Comparison of ENCODE assay signal across 8 cellular contexts in the genomic region with DNA sequence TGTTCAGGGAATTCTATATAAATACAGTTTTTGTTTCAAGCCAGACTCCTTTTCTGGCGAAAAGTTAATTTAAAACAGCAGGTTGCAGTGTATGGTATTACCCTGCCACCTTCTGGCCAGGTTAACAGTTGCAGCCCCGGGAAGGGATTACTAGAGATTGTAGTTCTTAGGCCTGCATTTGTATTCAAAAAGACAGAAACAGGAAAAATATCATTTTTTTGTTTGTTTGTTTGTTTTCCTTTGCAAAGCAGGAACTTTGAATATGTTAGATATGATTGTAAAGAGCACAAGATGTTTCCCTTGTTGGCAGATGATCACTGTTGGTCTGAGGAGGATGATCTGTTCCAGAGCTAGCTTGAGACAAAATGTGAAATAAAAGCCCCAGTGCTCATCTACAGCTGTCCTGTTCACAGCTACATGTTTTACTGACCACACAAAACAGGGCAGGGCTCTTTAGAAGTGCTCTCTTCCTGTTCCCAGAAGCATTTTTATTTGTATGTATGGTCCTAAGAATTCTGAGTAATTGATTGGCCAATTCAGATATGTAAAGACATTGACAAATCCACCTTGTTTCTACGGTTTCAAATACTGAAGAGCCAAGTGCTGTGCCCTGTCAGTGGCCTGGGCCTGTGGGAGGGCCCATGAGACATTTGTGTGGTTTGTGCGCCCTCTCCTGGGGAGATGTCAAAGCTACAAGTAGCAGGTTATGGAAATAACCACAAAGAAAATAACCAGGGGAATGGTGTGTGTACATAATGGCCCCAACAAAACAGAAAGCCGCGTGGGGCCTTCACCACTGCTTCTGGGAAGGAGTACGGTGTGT. TPM values are rescaled to one million over a fixed set of nuclear protein-coding genes. Genes with fewer than 3 reads are reported as not detected.
DNase-seq lines count a peak whose midpoint lies in the region; ATAC-seq and TF ChIP-seq lines count a peak whose summit lies in the region.

No MANE protein-coding gene starts in this region.

- peaks cover 0 to 21% (median 14%) of the 10 kb centered on the region in 4 donors for H3K36me3 ChIP-seq in liver (ENCODE audit: control insufficient read depth in 4 of 4, insufficient read depth in 3 of 4, low read depth in 1 of 4, low read length in 3 of 4)

- no peak overlapping the region for H3K4me3 ChIP-seq in AG10803 (ENCODE audit: low read length)
- H3K4me3 ChIP-seq in liver (ENCODE audit: low read depth in 1 of 3, low read length in 3 of 3): peak overlapping the region in 2 of 3 donors; percentile 22 to 38

- DNase-seq in AG10803 (ENCODE audit: low read depth): peak; percentile 76
- peak; percentile 30 to 63 for DNase-seq in NCI-H446 (lab: John Stamatoyannopoulos, UW)
- peak; percentile 81 for DNase-seq in activated CD4-positive, alpha-beta T cell treated with anti-CD3 and anti-CD28 coated beads, Interleukin-2, amount 10 ng/mL, durations not matched to agents 7 days and 5 days
- peak; percentile 77 for DNase-seq in dedifferentiated amniotic fluid mesenchymal stem cell (ENCODE audit: extremely low spot score)
- peak; percentile 48 to 73 (median 64) for DNase-seq in stimulated activated CD4-positive, alpha-beta T cell treated with anti-CD3 and anti-CD28 coated beads, TNF-alpha, amount 100 ng/mL, for 24 hours (ENCODE audit: low read depth in 3 of 3)

- peak; percentile 93 for TF ChIP-seq CTCF in AG10803 (conservative IDR thresholded peaks at IDR 0.05; ENCODE audit: low read length)
- TF ChIP-seq CTCF in liver (IDR thresholded peaks at IDR 0.05; ENCODE audit: low read depth, low read length, missing input control): peak; percentile 96

- H3K27me3 Mint-ChIP-seq in activated CD4-positive, alpha-beta T cell treated with anti-CD3 and anti-CD28 coated beads, Interleukin-2, amount 10 ng/mL, durations not matched to agents 7 days and 5 days: peaks cover 2% of the 10 kb centered on the region

- no peaks in the 10 kb centered on the region for H3K9me3 Mint-ChIP-seq in activated CD4-positive, alpha-beta T cell treated with anti-CD3 and anti-CD28 coated beads, Interleukin-2, amount 10 ng/mL, durations not matched to agents 7 days and 5 days

- peak overlapping the region; percentile 6 for H3K27ac Mint-ChIP-seq in activated CD4-positive, alpha-beta T cell treated with anti-CD3 and anti-CD28 coated beads, Interleukin-2, amount 10 ng/mL, durations not matched to agents 7 days and 5 days

- H3K9ac ChIP-seq in liver (ENCODE audit: low read depth in 1 of 2, low read length in 2 of 2): peak overlapping the region; percentile 43 to 64

- POLR2A ChIA-PET in activated CD4-positive, alpha-beta T cell treated with anti-CD3 and anti-CD28 coated beads, Interleukin-2, amount 10 ng/mL, durations not matched to agents 7 days and 5 days (lab: Charles Lee): no interaction called here

- H3K27ac ChIP-seq in liver (ENCODE audit: low read depth in 1 of 2, low read length in 2 of 2): peak overlapping the region in 1 of 2 donors; percentile 63

- 7% methylated on average over 7 of the region's 7 CpGs for WGBS in liver

- CTCF ChIA-PET in activated CD4-positive, alpha-beta T cell treated with anti-CD3 and anti-CD28 coated beads, Interleukin-2, amount 10 ng/mL, durations not matched to agents 7 days and 5 days (lab: Charles Lee): interaction anchor here (0.5 to 3.9 kb wide), 17 partner anchors 8 to 354 kb away, joined by 3 to 17 read pairs (median 4); a partner anchor contains a TSS

- H3K27me3 ChIP-seq in liver (ENCODE audit: control insufficient read depth in 4 of 4, insufficient read depth in 4 of 4, low read length in 3 of 4): no peaks in the 10 kb centered on the region

- peaks cover 7% of the 10 kb centered on the region for H3K4me1 Mint-ChIP-seq in activated CD4-positive, alpha-beta T cell treated with anti-CD3 and anti-CD28 coated beads, Interleukin-2, amount 10 ng/mL, durations not matched to agents 7 days and 5 days

- peaks cover 1 to 35% (median 26%) of the 10 kb centered on the region in 4 donors for H3K4me1 ChIP-seq in liver (ENCODE audit: control insufficient read depth in 4 of 4, insufficient read depth in 4 of 4, low read length in 3 of 4)

- no peaks in the 10 kb centered on the region for H3K9me3 ChIP-seq in liver (ENCODE audit: control insufficient read depth in 4 of 4, low read length in 3 of 4)

- ATAC-seq in GM18907 (IDR thresholded peaks at IDR 0.05; ENCODE audit: unreplicated experiment) (peak; percentile 98), HG03135 (IDR thresholded peaks at IDR 0.05; ENCODE audit: unreplicated experiment) (peak; percentile 95)

- peak; percentile 84 to 93 for TF ChIP-seq RAD21 in liver (IDR thresholded peaks at IDR 0.05)

- no peak overlapping the region for H3K4me3 Mint-ChIP-seq in activated CD4-positive, alpha-beta T cell treated with anti-CD3 and anti-CD28 coated beads, Interleukin-2, amount 10 ng/mL, durations not matched to agents 7 days and 5 days

- H3K36me3 Mint-ChIP-seq in activated CD4-positive, alpha-beta T cell treated with anti-CD3 and anti-CD28 coated beads, Interleukin-2, amount 10 ng/mL, durations not matched to agents 7 days and 5 days (ENCODE audit: low read depth): no peaks in the 10 kb centered on the region

TF ChIP-seq in liver, 16 proteins besides CTCF, POLR2A, EP300 and RAD21:
- TF ChIP-seq YY1 (IDR thresholded peaks at IDR 0.05): no peak
- TF ChIP-seq NR2F2 (IDR thresholded peaks at IDR 0.05): no peak
- TF ChIP-seq, protein P1, sequence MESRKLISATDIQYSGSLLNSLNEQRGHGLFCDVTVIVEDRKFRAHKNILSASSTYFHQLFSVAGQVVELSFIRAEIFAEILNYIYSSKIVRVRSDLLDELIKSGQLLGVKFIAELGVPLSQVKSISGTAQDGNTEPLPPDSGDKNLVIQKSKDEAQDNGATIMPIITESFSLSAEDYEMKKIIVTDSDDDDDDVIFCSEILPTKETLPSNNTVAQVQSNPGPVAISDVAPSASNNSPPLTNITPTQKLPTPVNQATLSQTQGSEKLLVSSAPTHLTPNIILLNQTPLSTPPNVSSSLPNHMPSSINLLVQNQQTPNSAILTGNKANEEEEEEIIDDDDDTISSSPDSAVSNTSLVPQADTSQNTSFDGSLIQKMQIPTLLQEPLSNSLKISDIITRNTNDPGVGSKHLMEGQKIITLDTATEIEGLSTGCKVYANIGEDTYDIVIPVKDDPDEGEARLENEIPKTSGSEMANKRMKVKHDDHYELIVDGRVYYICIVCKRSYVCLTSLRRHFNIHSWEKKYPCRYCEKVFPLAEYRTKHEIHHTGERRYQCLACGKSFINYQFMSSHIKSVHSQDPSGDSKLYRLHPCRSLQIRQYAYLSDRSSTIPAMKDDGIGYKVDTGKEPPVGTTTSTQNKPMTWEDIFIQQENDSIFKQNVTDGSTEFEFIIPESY (IDR thresholded peaks at IDR 0.05): no peak
- peak; percentile 6 for TF ChIP-seq SP1 (IDR thresholded peaks at IDR 0.05)
- peak in 1 of 2 donors; percentile 13 for TF ChIP-seq HNF4A (conservative IDR thresholded peaks at IDR 0.05)
- TF ChIP-seq JUND (IDR thresholded peaks at IDR 0.05): peak in 1 of 2 donors; percentile 61

RNA-seq across cellular contexts. Expression of a gene that starts 57.9 kb away (rescaled TPM):
- total RNA-seq in activated CD4-positive, alpha-beta T cell treated with anti-CD3 and anti-CD28 coated beads, Interleukin-2, amount 10 ng/mL, durations not matched to agents 7 days and 5 days: not detected
- total RNA-seq in liver: under 1 TPM in 1 of 2 donors, not detected in 1; 0.05 TPM
- polyA plus RNA-seq in liver: not detected
